ENCODE assay signal across 8 cellular contexts in the genomic region with DNA sequence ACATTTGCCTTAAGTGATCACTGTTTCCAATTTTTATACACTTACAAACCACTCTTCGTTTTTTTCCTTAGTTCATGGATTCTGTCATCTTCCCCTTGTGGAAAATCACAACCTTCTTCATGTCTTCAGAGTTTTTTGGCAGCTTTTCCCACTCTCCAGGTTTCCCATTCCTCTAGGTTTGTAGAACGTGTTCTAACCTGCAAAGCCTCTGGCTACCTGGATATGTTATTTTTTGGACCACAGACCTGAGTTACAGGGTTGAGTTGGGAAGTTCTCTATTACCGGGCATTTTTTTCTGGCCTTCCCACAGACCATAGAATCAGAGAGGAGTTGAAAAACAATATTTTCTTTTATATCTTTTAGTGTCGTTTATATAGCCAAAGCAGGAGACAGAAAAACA. TPM values are rescaled to one million over a fixed set of nuclear protein-coding genes. Genes with fewer than 3 reads are reported as not detected.
"Had no signal": no experiment of that assay in that cellular context is flagged by ENCODE, and none has a peak within 500 bp of the region (broad histone marks: within the 10 kb centered on the region; RNA-seq: fewer than 3 reads in every experiment).

No MANE protein-coding gene starts in this region.

- DNase-seq: GOT3, H9, HCEC 1CT, IMR-90 had no signal

- H3K4me3 Mint-ChIP-seq: H9 had no signal

- H3K4me3 ChIP-seq: K562 had no signal

- FAIRE-seq: H54, HTR-8/SVneo, K562 had no signal

- ATAC-seq: K562 had no signal

- H3K9me3 Mint-ChIP-seq: H9 had no signal

RNA-seq across cellular contexts. Expression of a gene that starts 30.2 kb away (rescaled TPM):
- total RNA-seq: HT-29, IMR-90, K562 had no signal
- polyA plus RNA-seq: IMR-90, K562 had no signal
